ENCODE assay signal across 8 cellular contexts in genomic region chr17:42679001-42679491, GRCh38. TPM values are rescaled to one million over a fixed set of nuclear protein-coding genes. Genes with fewer than 3 reads are reported as not detected.
DNase-seq lines count a peak whose midpoint lies in the region; ATAC-seq, FAIRE-seq and TF ChIP-seq lines count a peak whose summit lies in the region.

No MANE protein-coding gene starts in this region.

- WGBS in pancreas, 2 donors = 6 to 7% methylated on average over 10 to 16 of the region's 16 CpGs

- intact Hi-C loops in pancreas (cut with DNase I) = loop anchor here in 1 of 3 donors (10.0 kb wide), 1 partner anchor 54 kb away; no protein-coding TSS in a partner anchor

- POLR2A ChIA-PET in activated CD8-positive, alpha-beta T cell treated with anti-CD3 and anti-CD28 coated beads, Interleukin-2, amount 10 ng/mL, durations not matched to agents 7 days and 5 days (lab: Charles Lee) = interaction anchor here (0.6 to 4.0 kb wide), 8 partner anchors 16 to 319 kb away, joined by 3 to 17 read pairs (median 4); partner anchors contain the start of genes BECN1, MLX, PSMC3IP and RETREG3

- H3K27ac Mint-ChIP-seq in activated CD8-positive, alpha-beta T cell treated with anti-CD3 and anti-CD28 coated beads, Interleukin-2, amount 10 ng/mL, durations not matched to agents 7 days and 5 days = peak overlapping the region; percentile 94

- no peaks in the 10 kb centered on the region for H3K9me3 Mint-ChIP-seq in activated CD8-positive, alpha-beta T cell treated with anti-CD3 and anti-CD28 coated beads, Interleukin-2, amount 10 ng/mL, durations not matched to agents 7 days and 5 days (ENCODE audit: insufficient read depth)

- H3K4me3 Mint-ChIP-seq in activated CD8-positive, alpha-beta T cell treated with anti-CD3 and anti-CD28 coated beads, Interleukin-2, amount 10 ng/mL, durations not matched to agents 7 days and 5 days = peak overlapping the region; percentile 82

- H3K36me3 Mint-ChIP-seq in activated CD8-positive, alpha-beta T cell treated with anti-CD3 and anti-CD28 coated beads, Interleukin-2, amount 10 ng/mL, durations not matched to agents 7 days and 5 days (ENCODE audit: low read depth) = no peaks in the 10 kb centered on the region

- FAIRE-seq in pancreas (lab: Jason Lieb, UNC) = no peak

- no peaks in the 10 kb centered on the region for H3K36me3 ChIP-seq in pancreas

- no peaks in the 10 kb centered on the region for H3K9me3 ChIP-seq in pancreas

- ATAC-seq in activated CD8-positive, alpha-beta T cell treated with anti-CD3 and anti-CD28 coated beads, Interleukin-2, amount 10 ng/mL, durations not matched to agents 7 days and 5 days = peak; percentile 0
- ATAC-seq in pancreas = peak in 3 of 4 donors; percentile 1 to 3 (median 2)
- ATAC-seq in HG03280 (IDR thresholded peaks at IDR 0.05; ENCODE audit: unreplicated experiment) = no peak
- no peak for ATAC-seq in HG03457 (IDR thresholded peaks at IDR 0.05; ENCODE audit: unreplicated experiment)

- H3K27me3 Mint-ChIP-seq in activated CD8-positive, alpha-beta T cell treated with anti-CD3 and anti-CD28 coated beads, Interleukin-2, amount 10 ng/mL, durations not matched to agents 7 days and 5 days (ENCODE audit: low read depth) = peaks cover 53% of the 10 kb centered on the region

- peaks cover 6 to 28% (median 11%) of the 10 kb centered on the region in 3 donors for H3K4me1 ChIP-seq in pancreas

- H3K4me1 Mint-ChIP-seq in activated CD8-positive, alpha-beta T cell treated with anti-CD3 and anti-CD28 coated beads, Interleukin-2, amount 10 ng/mL, durations not matched to agents 7 days and 5 days (ENCODE audit: low read depth) = peaks cover 69% of the 10 kb centered on the region

- peak; percentile 51 for DNase-seq in activated naive CD4-positive, alpha-beta T cell treated with Interleukin-2 at 50 U/mL for 16 hours
- no peak for DNase-seq in activated naive CD4-positive, alpha-beta T cell (lab: John Stamatoyannopoulos, UW)
- DNase-seq in NCI-H2171 (lab: John Stamatoyannopoulos, UW) (peak; percentile 73), fibroblast of mammary gland (ENCODE audit: low read depth) (peak; percentile 59), pancreas (peak; percentile 74 to 85 (median 80))
- peak; percentile 48 for DNase-seq in activated CD8-positive, alpha-beta T cell treated with anti-CD3 and anti-CD28 coated beads, Interleukin-2, amount 10 ng/mL, durations not matched to agents 7 days and 5 days

- H3K4me3 ChIP-seq in fibroblast of mammary gland (ENCODE audit: control insufficient read depth, low read depth, low read length) (peak overlapping the region; percentile 29), pancreas (peak overlapping the region in 3 of 4 donors; percentile 2 to 92 (median 79))

- no peak for TF ChIP-seq CTCF in fibroblast of mammary gland (conservative IDR thresholded peaks at IDR 0.05; ENCODE audit: control insufficient read depth, insufficient read depth, low read depth, low read length)
- no peak for TF ChIP-seq CTCF in pancreas (IDR thresholded peaks at IDR 0.05)

- H3K27ac ChIP-seq in pancreas = peak overlapping the region; percentile 52 to 97 (median 88)

- CTCF ChIA-PET in activated CD8-positive, alpha-beta T cell treated with anti-CD3 and anti-CD28 coated beads, Interleukin-2, amount 10 ng/mL, durations not matched to agents 7 days and 5 days (lab: Charles Lee) = interaction anchor here (0.9 to 5.9 kb wide), 9 partner anchors 9 to 145 kb away, joined by 3 to 83 read pairs (median 5); partner anchors contain the start of genes BECN1, PSMC3IP, RETREG3 and TUBG1

- H3K27me3 ChIP-seq in pancreas = no peaks in the 10 kb centered on the region

RNA-seq across cellular contexts. Expression of gene PLEKHH3, which starts 2.3 kb away (rescaled TPM):
- 1 to 10 TPM in 1 of 2 experiments, under 1 TPM in 1; 0.79 to 1.2 TPM for total RNA-seq in activated CD8-positive, alpha-beta T cell treated with anti-CD3 and anti-CD28 coated beads, Interleukin-2, amount 10 ng/mL, durations not matched to agents 7 days and 5 days
- total RNA-seq in pancreas = 10 to 100 TPM; 24.7 to 90.6 (median 33.3) TPM
- 100 to 1,000 TPM; 148 to 215 TPM for polyA plus RNA-seq in pancreas

RNA-seq across cellular contexts. Expression of gene CCR10, which starts 2.6 kb away (rescaled TPM):
- under 1 TPM; 0.13 to 0.29 TPM for total RNA-seq in activated CD8-positive, alpha-beta T cell treated with anti-CD3 and anti-CD28 coated beads, Interleukin-2, amount 10 ng/mL, durations not matched to agents 7 days and 5 days
- 1 to 10 TPM in 1 of 6 donors, under 1 TPM in 5; 0.09 to 1.0 (median 0.49) TPM for total RNA-seq in pancreas
- polyA plus RNA-seq in pancreas = 1 to 10 TPM in 1 of 2 donors, under 1 TPM in 1; 0.91 to 1.1 TPM

RNA-seq across cellular contexts. Expression of gene CNTNAP1, which starts 3.3 kb away (rescaled TPM):
- total RNA-seq in activated CD8-positive, alpha-beta T cell treated with anti-CD3 and anti-CD28 coated beads, Interleukin-2, amount 10 ng/mL, durations not matched to agents 7 days and 5 days = under 1 TPM; 0.71 to 0.78 TPM
- 10 to 100 TPM in 1 of 6 donors, 1 to 10 TPM in 5; 3.1 to 10.4 (median 5.4) TPM for total RNA-seq in pancreas
- polyA plus RNA-seq in pancreas = 10 to 100 TPM in 1 of 2 donors, 1 to 10 TPM in 1; 8.1 to 20.0 TPM

RNA-seq across cellular contexts. Expression of gene TUBG2, which starts 20.0 kb away (rescaled TPM):
- 1 to 10 TPM; 8.0 to 8.1 TPM for total RNA-seq in activated CD8-positive, alpha-beta T cell treated with anti-CD3 and anti-CD28 coated beads, Interleukin-2, amount 10 ng/mL, durations not matched to agents 7 days and 5 days
- 10 to 100 TPM; 10.9 to 43.4 (median 19.8) TPM for total RNA-seq in pancreas
- 10 to 100 TPM; 48.2 to 90.5 TPM for polyA plus RNA-seq in pancreas

Comparison
In these comparisons a context has a peak if more than half of its experiments do, and no peak if none do; other contexts are left out.
1. DNase-seq: peak in activated naive CD4-positive, alpha-beta T cell treated with Interleukin-2 at 50 U/mL for 16 hours (single experiment), NCI-H2171 (single experiment), activated CD8-positive, alpha-beta T cell treated with anti-CD3 and anti-CD28 coated beads, Interleukin-2, amount 10 ng/mL, durations not matched to agents 7 days and 5 days (single experiment), fibroblast of mammary gland (single experiment) and pancreas (6 of 6); none in activated naive CD4-positive, alpha-beta T cell (0 of 4).
2. ATAC-seq: peak in activated CD8-positive, alpha-beta T cell treated with anti-CD3 and anti-CD28 coated beads, Interleukin-2, amount 10 ng/mL, durations not matched to agents 7 days and 5 days (single experiment) and pancreas (3 of 4); none in HG03280 (single experiment) and HG03457 (single experiment).
3. RNA of gene PLEKHH3, which starts 2.3 kb away (total RNA-seq): 24.7 to 90.6 TPM in pancreas; 0.79 to 1.2 TPM in activated CD8-positive, alpha-beta T cell treated with anti-CD3 and anti-CD28 coated beads, Interleukin-2, amount 10 ng/mL, durations not matched to agents 7 days and 5 days; every median in the first group is over 10 times any median in the second.